ENCODE assay signal across 12 cellular contexts in the genomic region with DNA sequence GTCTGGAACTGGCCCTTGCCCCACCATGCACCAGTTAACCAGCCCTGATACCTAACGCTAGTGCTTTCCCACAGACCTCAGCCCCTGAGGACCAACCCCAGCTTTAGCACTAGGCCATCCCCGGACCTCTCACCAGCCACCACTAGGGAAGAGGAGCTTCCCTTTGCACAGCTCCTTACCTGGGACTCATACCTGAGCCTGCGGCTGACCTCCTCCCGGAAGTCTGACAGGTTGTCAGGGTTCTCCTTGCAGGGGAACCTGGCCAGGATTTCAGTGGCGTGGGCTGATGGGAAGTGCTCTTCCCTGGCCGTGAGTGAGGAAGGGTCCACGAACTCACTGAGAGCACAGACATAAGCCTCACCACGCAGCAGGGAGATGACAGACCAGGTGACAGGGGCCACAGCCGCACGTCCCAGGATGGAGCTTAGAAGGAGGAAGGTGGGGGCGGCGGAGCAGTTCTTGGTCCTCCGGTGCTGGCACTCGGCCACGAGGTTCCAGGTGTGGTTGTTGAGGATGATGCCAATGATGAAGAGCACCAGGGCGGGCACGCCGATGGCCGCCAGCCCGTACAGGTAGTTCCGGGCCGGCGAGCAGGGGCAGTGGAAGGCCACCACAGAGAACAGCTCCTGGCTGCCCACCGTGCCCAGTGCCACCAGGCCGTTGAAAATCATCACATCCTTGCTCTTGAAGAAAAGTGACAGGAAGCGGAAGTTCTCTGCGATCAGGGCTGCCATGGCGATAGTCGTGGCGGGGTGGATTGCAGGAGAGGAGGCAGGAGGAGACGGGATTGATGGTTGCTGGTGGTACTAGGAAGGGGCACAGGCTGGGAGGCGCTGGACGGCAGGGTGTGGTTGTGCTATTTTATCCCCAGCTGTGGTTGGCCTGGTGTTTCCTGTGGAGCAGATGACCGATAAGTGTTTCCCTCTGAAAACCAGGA. TPM values are rescaled to one million over a fixed set of nuclear protein-coding genes. Genes with fewer than 3 reads are reported as not detected.
A peak's percentile ranks its signal among the peaks of the same experiment; 100 is the strongest.
DNase-seq lines count a peak whose midpoint lies in the region; ATAC-seq and TF ChIP-seq lines count a peak whose summit lies in the region.
"Had no signal": no experiment of that assay in that cellular context is flagged by ENCODE, and none has a peak within 500 bp of the region (broad histone marks: within the 10 kb centered on the region; RNA-seq: fewer than 3 reads in every experiment).

No MANE protein-coding gene starts in this region.

- H3K27ac ChIP-seq in prostate gland = no peak overlapping the region

- WGBS in prostate gland = 82% methylated on average over 34 of the region's 34 CpGs

- CTCF ChIA-PET in Caco-2 (lab: Charles Lee) = no interaction called here

- H3K9me3 ChIP-seq in Caco-2 = no peaks in the 10 kb centered on the region
- no peaks in the 10 kb centered on the region for H3K9me3 ChIP-seq in prostate gland

- peaks cover 45% of the 10 kb centered on the region for H3K36me3 Mint-ChIP-seq in stimulated activated naive CD8-positive, alpha-beta T cell treated with anti-CD3 and anti-CD28 coated beads, Interleukin-15, Interleukin-2, amounts not matched to agents 100 ng/mL and 50 ng/mL, for 24 hours (ENCODE audit: low read depth)
- H3K36me3 Mint-ChIP-seq in dendritic cell treated with granulocyte-macrophage colony-stimulating factor and Interleukin-4, amounts not matched to agents 40 ng/mL and 50 ng/mL, for 4 days (ENCODE audit: low read depth) = peaks cover 76% of the 10 kb centered on the region
- H3K36me3 Mint-ChIP-seq in neural crest cell (ENCODE audit: low read depth) (peaks cover 5% of the 10 kb centered on the region), Caco-2 (ENCODE audit: insufficient read depth, unreplicated experiment) (peaks cover 22% of the 10 kb centered on the region)

- POLR2A ChIA-PET in Caco-2 (lab: Charles Lee) = no interaction called here

- peaks cover 36% of the 10 kb centered on the region for H3K4me1 Mint-ChIP-seq in stimulated activated naive CD8-positive, alpha-beta T cell treated with anti-CD3 and anti-CD28 coated beads, Interleukin-15, Interleukin-2, amounts not matched to agents 100 ng/mL and 50 ng/mL, for 24 hours (ENCODE audit: low read depth)
- peaks cover 83% of the 10 kb centered on the region for H3K4me1 Mint-ChIP-seq in dendritic cell treated with granulocyte-macrophage colony-stimulating factor and Interleukin-4, amounts not matched to agents 40 ng/mL and 50 ng/mL, for 4 days (ENCODE audit: low read depth)
- H3K4me1 Mint-ChIP-seq in neural crest cell (no peaks in the 10 kb centered on the region), Caco-2 (ENCODE audit: low read depth, unreplicated experiment) (no peaks in the 10 kb centered on the region)

- intact Hi-C loops in dendritic cell treated with granulocyte-macrophage colony-stimulating factor and Interleukin-4, amounts not matched to agents 40 ng/mL and 50 ng/mL, for 4 days (cut with micrococcal nuclease) = loop anchor here (5.0 kb wide), 1 partner anchor 33 kb away; no protein-coding TSS in a partner anchor
- intact Hi-C loops in Caco-2 (cut with micrococcal nuclease; ENCODE audit: unreplicated experiment) (loop anchor here (5.0 kb wide), 1 partner anchor 38 kb away; no protein-coding TSS in a partner anchor), prostate gland (cut with DNase I) (no loop called here)

- no peaks in the 10 kb centered on the region for H3K27me3 Mint-ChIP-seq in stimulated activated naive CD8-positive, alpha-beta T cell treated with anti-CD3 and anti-CD28 coated beads, Interleukin-15, Interleukin-2, amounts not matched to agents 100 ng/mL and 50 ng/mL, for 24 hours
- H3K27me3 Mint-ChIP-seq in dendritic cell treated with granulocyte-macrophage colony-stimulating factor and Interleukin-4, amounts not matched to agents 40 ng/mL and 50 ng/mL, for 4 days = no peaks in the 10 kb centered on the region
- H3K27me3 Mint-ChIP-seq in neural crest cell (ENCODE audit: low read depth) (no peaks in the 10 kb centered on the region), Caco-2 (ENCODE audit: insufficient read depth, unreplicated experiment) (no peaks in the 10 kb centered on the region)

- H3K4me3 ChIP-seq in Caco-2 (ENCODE audit: low read depth, low read length) (no peak overlapping the region), prostate gland (no peak overlapping the region)
- H3K4me3 ChIP-seq: GM23338 had no signal

- TF ChIP-seq POLR2A in prostate gland (IDR thresholded peaks at IDR 0.05) = no peak

- peaks cover 5% of the 10 kb centered on the region; the same call in 1 of the 2 replicates for H3K4me1 ChIP-seq in Caco-2
- no peaks in the 10 kb centered on the region for H3K4me1 ChIP-seq in prostate gland (replicated peaks)

- H3K27ac Mint-ChIP-seq in stimulated activated naive CD8-positive, alpha-beta T cell treated with anti-CD3 and anti-CD28 coated beads, Interleukin-15, Interleukin-2, amounts not matched to agents 100 ng/mL and 50 ng/mL, for 24 hours = peak overlapping the region; percentile 42
- peak overlapping the region; percentile 88 for H3K27ac Mint-ChIP-seq in dendritic cell treated with granulocyte-macrophage colony-stimulating factor and Interleukin-4, amounts not matched to agents 40 ng/mL and 50 ng/mL, for 4 days
- H3K27ac Mint-ChIP-seq in neural crest cell (ENCODE audit: unreplicated experiment) (peak overlapping the region; percentile 78), Caco-2 (ENCODE audit: unreplicated experiment) (no peak overlapping the region)
- H3K27ac Mint-ChIP-seq: GM23338 had no signal

- H3K9me3 Mint-ChIP-seq in stimulated activated naive CD8-positive, alpha-beta T cell treated with anti-CD3 and anti-CD28 coated beads, Interleukin-15, Interleukin-2, amounts not matched to agents 100 ng/mL and 50 ng/mL, for 24 hours = no peaks in the 10 kb centered on the region
- H3K9me3 Mint-ChIP-seq in dendritic cell treated with granulocyte-macrophage colony-stimulating factor and Interleukin-4, amounts not matched to agents 40 ng/mL and 50 ng/mL, for 4 days = no peaks in the 10 kb centered on the region
- H3K9me3 Mint-ChIP-seq in neural crest cell (no peaks in the 10 kb centered on the region), Caco-2 (ENCODE audit: unreplicated experiment) (no peaks in the 10 kb centered on the region)
- H3K9me3 Mint-ChIP-seq: GM23338 had no signal

- no peak for ATAC-seq in stimulated activated naive CD8-positive, alpha-beta T cell treated with anti-CD3 and anti-CD28 coated beads, Interleukin-15, Interleukin-2, amounts not matched to agents 100 U/mL and 50 U/mL, for 24 hours
- ATAC-seq: GM23338 had no signal

- TF ChIP-seq CTCF in neural crest cell (conservative IDR thresholded peaks at IDR 0.05) (no peak), Caco-2 (IDR thresholded peaks at IDR 0.05; ENCODE audit: insufficient read depth in 1 of 2, low read depth in 1 of 2, low read length in 1 of 2, severe bottlenecking in 1 of 2, unreplicated experiment in 1 of 2) (no peak), prostate gland (IDR thresholded peaks at IDR 0.05) (no peak)

- BruUV-seq in Caco-2 (replicated peaks; lab: Mats Ljungman, UMichigan) = no TSS peak

- peaks cover 2% of the 10 kb centered on the region; the same call in 1 of the 2 replicates for H3K36me3 ChIP-seq in Caco-2 (ENCODE audit: control insufficient read depth, insufficient read depth, low read length)
- H3K36me3 ChIP-seq in prostate gland = peaks cover 0 to 13% of the 10 kb centered on the region in 2 donors

- H3K4me3 Mint-ChIP-seq in stimulated activated naive CD8-positive, alpha-beta T cell treated with anti-CD3 and anti-CD28 coated beads, Interleukin-15, Interleukin-2, amounts not matched to agents 100 ng/mL and 50 ng/mL, for 24 hours = no peak overlapping the region
- H3K4me3 Mint-ChIP-seq in dendritic cell treated with granulocyte-macrophage colony-stimulating factor and Interleukin-4, amounts not matched to agents 40 ng/mL and 50 ng/mL, for 4 days = peak overlapping the region; percentile 95
- H3K4me3 Mint-ChIP-seq in neural crest cell = no peak overlapping the region
- no peak overlapping the region for H3K4me3 Mint-ChIP-seq in Caco-2 (ENCODE audit: unreplicated experiment)
- H3K4me3 Mint-ChIP-seq: GM23338 had no signal

- DNase-seq in stimulated activated naive CD8-positive, alpha-beta T cell treated with anti-CD3 and anti-CD28 coated beads, Interleukin-15, Interleukin-2, amounts not matched to agents 100 U/mL and 50 U/mL, for 24 hours = no peak
- DNase-seq in neural crest cell (ENCODE audit: low read depth, low spot score) (no peak), Caco-2 (no peak), T1000 (lab: John Stamatoyannopoulos, UW) (no peak), NAMALWA (ENCODE audit: low spot score) (no peak), prostate gland (ENCODE audit: low spot score) (no peak)
- DNase-seq: COR-L47, NCI-H187 treated with DMSO at 0.1 percent for 48 hours, retina had no signal

- H3K27me3 ChIP-seq in Caco-2 (replicated peaks; ENCODE audit: control insufficient read depth, insufficient read depth, low read length) (no peaks in the 10 kb centered on the region), prostate gland (replicated peaks; ENCODE audit: insufficient read depth) (no peaks in the 10 kb centered on the region)

RNA-seq across cellular contexts. Expression of a gene that starts 2.7 kb away (rescaled TPM):
- total RNA-seq in neural crest cell (not detected in 2 replicates), Caco-2 (2022) (0.52 and 0.58 TPM in 2 replicates), prostate gland (10 to 100 TPM; 11.7 to 82.8 TPM)

RNA-seq across cellular contexts. Expression of a gene that starts 9.2 kb away (rescaled TPM):
- total RNA-seq in neural crest cell = not detected in 2 replicates
- total RNA-seq in Caco-2 (2022) = not detected in 2 replicates
- total RNA-seq in prostate gland = not detected
- total RNA-seq: GM23338 had no signal

RNA-seq across cellular contexts. Expression of a gene that starts 29.6 kb away (rescaled TPM):
- not detected in 2 replicates for total RNA-seq in neural crest cell
- total RNA-seq in Caco-2 (2022) = 0.18 TPM in 1 of 2 replicates, not detected in the other
- total RNA-seq in prostate gland = under 1 TPM in 1 of 2 donors, not detected in 1; 0.51 TPM

RNA-seq across cellular contexts. Expression of a gene that starts 44.0 kb away (rescaled TPM):
- 1.8 and 2.7 TPM in 2 replicates for total RNA-seq in neural crest cell
- total RNA-seq in Caco-2 (2022) = 0.84 and 0.91 TPM in 2 replicates
- 10 to 100 TPM in 1 of 2 donors, under 1 TPM in 1; 0.96 to 10.5 TPM for total RNA-seq in prostate gland

RNA-seq across cellular contexts. Expression of a gene that starts 53.0 kb away (rescaled TPM):
- 74.1 and 76.4 TPM in 2 replicates for total RNA-seq in neural crest cell
- total RNA-seq in Caco-2 (2022) = 55.3 and 62.8 TPM in 2 replicates
- 10 to 100 TPM; 13.3 to 33.8 TPM for total RNA-seq in prostate gland
